ENCODE assay signal across 9 cellular contexts in the genomic region with DNA sequence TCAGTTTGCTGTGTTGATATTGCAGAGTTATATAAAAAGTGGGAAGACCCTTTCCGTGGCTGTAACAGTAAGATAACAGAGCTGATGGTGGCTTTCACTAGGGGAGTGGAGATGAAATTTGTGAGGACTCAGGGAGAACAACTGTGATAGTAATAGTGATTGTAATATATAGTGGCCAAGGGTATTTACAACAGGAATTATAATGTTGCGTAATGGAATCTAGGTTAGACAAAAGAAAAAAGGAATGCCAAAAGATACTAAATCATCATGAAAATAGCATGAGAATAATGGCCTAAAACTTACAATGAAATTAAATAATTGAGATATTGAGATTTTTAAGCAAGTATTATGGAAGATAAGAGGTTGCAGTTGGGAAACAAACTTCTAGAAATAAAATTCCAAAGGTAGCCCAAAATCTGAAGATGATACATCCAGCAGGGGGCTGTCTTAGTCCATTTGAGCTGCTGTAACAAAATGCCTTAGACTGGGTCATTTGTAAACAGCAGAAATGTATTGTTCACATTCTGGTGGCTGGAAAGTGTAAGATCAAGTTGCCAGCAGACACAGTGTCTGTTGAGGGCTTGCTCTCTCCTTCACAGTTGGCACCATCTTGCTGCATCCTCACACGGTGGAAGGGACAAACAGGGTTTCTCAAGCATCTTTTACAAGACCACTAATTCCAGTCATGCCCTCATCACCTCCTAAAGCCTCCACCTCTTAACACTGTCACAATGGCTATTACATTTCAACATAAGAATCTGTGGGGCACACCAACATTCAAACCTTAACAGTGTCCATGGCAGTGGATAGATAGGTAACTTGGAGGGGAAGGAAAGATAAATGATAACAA.
DNase-seq lines count a peak whose midpoint lies in the region; ATAC-seq and TF ChIP-seq lines count a peak whose summit lies in the region.
"Had no signal": no experiment of that assay in that cellular context is flagged by ENCODE, and none has a peak within 500 bp of the region (broad histone marks: within the 10 kb centered on the region; RNA-seq: fewer than 3 reads in every experiment).

No MANE protein-coding gene starts in this region.

- no peaks in the 10 kb centered on the region for H4K20me1 ChIP-seq in GM23248 (ENCODE audit: insufficient read depth)

- ATAC-seq in GM18498 (IDR thresholded peaks at IDR 0.05; ENCODE audit: unreplicated experiment): peak; percentile 82
- ATAC-seq in activated B cell treated with CpG ODN at 0.5 μM for 24 hours (ENCODE audit: low read depth): peak; percentile 69
- no peak for ATAC-seq in activated naive CD4-positive, alpha-beta T cell treated with anti-CD3 and anti-CD28 coated beads, Interleukin-2, amount 50 U/mL, for 72 hours

- no peak overlapping the region for H3K4me3 ChIP-seq in GM23248

- no peak overlapping the region for H3K27ac ChIP-seq in GM23248

- H3K27ac Mint-ChIP-seq in activated B cell treated with CpG ODN at 0.5 μM for 24 hours (peak overlapping the region; percentile 4), osteocyte (ENCODE audit: unreplicated experiment) (no peak overlapping the region)
- H3K27ac Mint-ChIP-seq in activated naive CD4-positive, alpha-beta T cell treated with anti-CD3 and anti-CD28 coated beads, Interleukin-2, amount 50 U/mL, for 72 hours: no peak overlapping the region
- H3K27ac Mint-ChIP-seq: T-helper 1 cell treated with Interleukin-12 subunit alpha and Interleukin-12 subunit beta and Interleukin-4 antibody, amounts not matched to agents 30 μg/mL and 1 μg/mL, for 36 hours had no signal

- H3K79me2 ChIP-seq in GM23248 (ENCODE audit: insufficient read depth): no peaks in the 10 kb centered on the region

- H3K36me3 ChIP-seq in GM23248 (ENCODE audit: low read depth): no peaks in the 10 kb centered on the region

- DNase-seq in GM23248 (peak; percentile 5), M059J (ENCODE audit: low read depth) (peak; percentile 48), activated B cell treated with CpG ODN at 0.5 μM for 24 hours (no peak), osteocyte (ENCODE audit: extremely low spot score, unreplicated experiment) (no peak), HPDE6-E6E7 (ENCODE audit: extremely low spot score) (no peak), NCI-H2171 treated with DMSO at 0.1 percent for 48 hours (lab: John Stamatoyannopoulos, UW) (no peak)
- DNase-seq in activated naive CD4-positive, alpha-beta T cell treated with anti-CD3 and anti-CD28 coated beads, Interleukin-2, amount 50 U/mL, for 72 hours (ENCODE audit: low spot score in 2 of 2): no peak

- CTCF ChIA-PET in activated B cell treated with CpG ODN at 0.5 μM for 24 hours (lab: Charles Lee): interaction anchor here (0.6 to 3.1 kb wide), 7 partner anchors 9 to 489 kb away, joined by 3 to 42 read pairs (median 3); no protein-coding TSS in a partner anchor

- TF ChIP-seq CTCF in activated B cell treated with CpG ODN at 0.5 μM for 24 hours (IDR thresholded peaks at IDR 0.05) (no peak), osteocyte (IDR thresholded peaks at IDR 0.05) (peak; percentile 51)

- no peaks in the 10 kb centered on the region for H3K9me3 ChIP-seq in GM23248 (ENCODE audit: low read depth)

- in situ Hi-C loops in GM23248 (cut with MboI): no loop called here

- intact Hi-C loops in activated B cell treated with CpG ODN at 0.5 μM for 24 hours (cut with micrococcal nuclease): loop anchor here (1.0 to 10.0 kb wide), 7 partner anchors 143 to 1041 kb away; no protein-coding TSS in a partner anchor

- H3K27me3 Mint-ChIP-seq in activated B cell treated with CpG ODN at 0.5 μM for 24 hours (no peaks in the 10 kb centered on the region), osteocyte (ENCODE audit: unreplicated experiment) (peaks cover 3% of the 10 kb centered on the region)

- H3K36me3 Mint-ChIP-seq in activated B cell treated with CpG ODN at 0.5 μM for 24 hours (ENCODE audit: low read depth) (no peaks in the 10 kb centered on the region), osteocyte (ENCODE audit: unreplicated experiment) (no peaks in the 10 kb centered on the region)
- no peaks in the 10 kb centered on the region for H3K36me3 Mint-ChIP-seq in activated naive CD4-positive, alpha-beta T cell treated with anti-CD3 and anti-CD28 coated beads, Interleukin-2, amount 50 U/mL, for 72 hours

- no peaks in the 10 kb centered on the region for H3K9me2 ChIP-seq in GM23248 (ENCODE audit: insufficient read depth)

- no peak overlapping the region for H3K4me3 Mint-ChIP-seq in activated B cell treated with CpG ODN at 0.5 μM for 24 hours
- no peak overlapping the region for H3K4me3 Mint-ChIP-seq in osteocyte (ENCODE audit: unreplicated experiment)
- H3K4me3 Mint-ChIP-seq: T-helper 1 cell treated with Interleukin-12 subunit alpha and Interleukin-12 subunit beta and Interleukin-4 antibody, amounts not matched to agents 30 μg/mL and 1 μg/mL, for 36 hours had no signal

- no peak overlapping the region for H2AFZ ChIP-seq in GM23248

- H3K9me3 Mint-ChIP-seq in activated B cell treated with CpG ODN at 0.5 μM for 24 hours: no peaks in the 10 kb centered on the region
- H3K9me3 Mint-ChIP-seq in osteocyte (ENCODE audit: unreplicated experiment): peaks cover 4% of the 10 kb centered on the region
- H3K9me3 Mint-ChIP-seq in activated naive CD4-positive, alpha-beta T cell treated with anti-CD3 and anti-CD28 coated beads, Interleukin-2, amount 50 U/mL, for 72 hours: peaks cover 3 to 4% of the 10 kb centered on the region in 2 donors
- H3K9me3 Mint-ChIP-seq: T-helper 1 cell treated with Interleukin-12 subunit alpha and Interleukin-12 subunit beta and Interleukin-4 antibody, amounts not matched to agents 30 μg/mL and 1 μg/mL, for 36 hours had no signal

- H3K4me1 ChIP-seq in GM23248 (ENCODE audit: insufficient read depth): no peaks in the 10 kb centered on the region

- H3F3A ChIP-seq in GM23248 (ENCODE audit: insufficient read depth): no peaks in the 10 kb centered on the region

- POLR2A ChIA-PET in activated B cell treated with CpG ODN at 0.5 μM for 24 hours (lab: Charles Lee): no interaction called here

- H3K4me1 Mint-ChIP-seq in activated B cell treated with CpG ODN at 0.5 μM for 24 hours (peaks cover 21% of the 10 kb centered on the region), osteocyte (ENCODE audit: unreplicated experiment) (no peaks in the 10 kb centered on the region)

- H3K9ac ChIP-seq in GM23248: no peak overlapping the region

- no peak overlapping the region for H3K4me2 ChIP-seq in GM23248 (ENCODE audit: unreplicated experiment)

- 29 to 33% methylated on average over 3 of the region's 3 CpGs for WGBS in GM23248 (ENCODE audit: low coverage in 1 of 2, low lambda C conversion rate in 2 of 2, missing lambda C conversion rate in 2 of 2), 2 experiments

- no peaks in the 10 kb centered on the region for H3K27me3 ChIP-seq in GM23248 (replicated peaks; ENCODE audit: insufficient read depth)

Comparison
In these comparisons a context has a peak if more than half of its experiments do, and no peak if none do; other contexts are left out.
1. ATAC-seq: peak in GM18498 (single experiment) and activated B cell treated with CpG ODN at 0.5 μM for 24 hours (single experiment); none in activated naive CD4-positive, alpha-beta T cell treated with anti-CD3 and anti-CD28 coated beads, Interleukin-2, amount 50 U/mL, for 72 hours (0 of 2).
2. DNase-seq: peak in GM23248 (single experiment) and M059J (single experiment); none in activated B cell treated with CpG ODN at 0.5 μM for 24 hours (single experiment), osteocyte (single experiment), HPDE6-E6E7 (single experiment), NCI-H2171 treated with DMSO at 0.1 percent for 48 hours (single experiment) and activated naive CD4-positive, alpha-beta T cell treated with anti-CD3 and anti-CD28 coated beads, Interleukin-2, amount 50 U/mL, for 72 hours (0 of 2).